9 cellular contexts compared by ENCODE assay signal in genomic region chr4:7823416-7823824, GRCh38.
DNase-seq lines count a peak whose midpoint lies in the region; ATAC-seq and TF ChIP-seq lines count a peak whose summit lies in the region.
"Had no signal": no experiment of that assay in that cellular context is flagged by ENCODE, and none has a peak within 500 bp of the region (broad histone marks: within the 10 kb centered on the region; RNA-seq: fewer than 3 reads in every experiment).

No MANE protein-coding gene starts in this region.

- no peaks in the 10 kb centered on the region for H3K9me3 ChIP-seq in left ventricle myocardium inferior (replicated peaks)

- H3K27me3 ChIP-seq in ACC112 (ENCODE audit: insufficient read depth, low read length) (no peaks in the 10 kb centered on the region), left ventricle myocardium inferior (ENCODE audit: low read depth) (no peaks in the 10 kb centered on the region)

- peaks cover 23% of the 10 kb centered on the region; the same call in 1 of the 2 replicates for H3K36me3 ChIP-seq in ACC112 (ENCODE audit: insufficient read depth, low read length)
- peaks cover 3% of the 10 kb centered on the region for H3K36me3 ChIP-seq in left ventricle myocardium inferior

- intact Hi-C loops in left ventricle myocardium inferior (cut with micrococcal nuclease): no loop called here

- peak overlapping the region; percentile 42; the same call in 1 of the 2 replicates for H3K4me3 ChIP-seq in ACC112 (ENCODE audit: low read depth, low read length)
- H3K4me3 ChIP-seq in left ventricle myocardium inferior: no peak overlapping the region

- peaks cover 5% of the 10 kb centered on the region for H3K9me3 Mint-ChIP-seq in WTC11
- H3K9me3 Mint-ChIP-seq in activated CD8-positive, alpha-beta memory T cell treated with anti-CD3 and anti-CD28 coated beads, Interleukin-2, amount 10 ng/mL, durations not matched to agents 7 days and 5 days (ENCODE audit: low read depth): no peaks in the 10 kb centered on the region
- H3K9me3 Mint-ChIP-seq: stimulated activated naive B cell treated with anti-CD40 and anti-IgM and Interleukin-4, amounts not matched to agents 10 μg/mL and 1 μg/mL and 100 μg/mL, for 72 hours had no signal

- peak overlapping the region; percentile 3 for H2AFZ ChIP-seq in ACC112 (ENCODE audit: low read length, unreplicated experiment)

- peaks cover 19% of the 10 kb centered on the region for H3K36me3 Mint-ChIP-seq in WTC11
- H3K36me3 Mint-ChIP-seq in activated CD8-positive, alpha-beta memory T cell treated with anti-CD3 and anti-CD28 coated beads, Interleukin-2, amount 10 ng/mL, durations not matched to agents 7 days and 5 days: peaks cover 5% of the 10 kb centered on the region
- H3K36me3 Mint-ChIP-seq: stimulated activated naive B cell treated with anti-CD40 and anti-IgM and Interleukin-4, amounts not matched to agents 10 μg/mL and 1 μg/mL and 100 μg/mL, for 72 hours had no signal

- H3K27me3 Mint-ChIP-seq in WTC11 (ENCODE audit: low read depth): no peaks in the 10 kb centered on the region
- no peaks in the 10 kb centered on the region for H3K27me3 Mint-ChIP-seq in activated CD8-positive, alpha-beta memory T cell treated with anti-CD3 and anti-CD28 coated beads, Interleukin-2, amount 10 ng/mL, durations not matched to agents 7 days and 5 days

- DNase-seq in WTC11 (ENCODE audit: low spot score): no peak
- DNase-seq in left ventricle myocardium inferior: peak; percentile 80
- peak; percentile 24 for DNase-seq in pons (ENCODE audit: low spot score)
- DNase-seq in stimulated activated CD4-positive, alpha-beta T cell treated with anti-CD3 and anti-CD28 coated beads, Interleukin-2, amount 100 ng/mL, for 48 hours: no peak
- no peak for DNase-seq in activated CD8-positive, alpha-beta memory T cell treated with anti-CD3 and anti-CD28 coated beads, Interleukin-2, amount 10 ng/mL, durations not matched to agents 7 days and 5 days
- no peak for DNase-seq in NCI-H2227 (lab: John Stamatoyannopoulos, UW; ENCODE audit: unreplicated experiment)
- DNase-seq: stimulated activated naive B cell treated with anti-CD40 and anti-IgM and Interleukin-4, amounts not matched to agents 10 μg/mL and 1 μg/mL and 100 μg/mL, for 72 hours had no signal

- H3K4me1 Mint-ChIP-seq in WTC11: peaks cover 57% of the 10 kb centered on the region
- peaks cover 28% of the 10 kb centered on the region for H3K4me1 Mint-ChIP-seq in activated CD8-positive, alpha-beta memory T cell treated with anti-CD3 and anti-CD28 coated beads, Interleukin-2, amount 10 ng/mL, durations not matched to agents 7 days and 5 days
- H3K4me1 Mint-ChIP-seq: stimulated activated naive B cell treated with anti-CD40 and anti-IgM and Interleukin-4, amounts not matched to agents 10 μg/mL and 1 μg/mL and 100 μg/mL, for 72 hours had no signal

- H3K4me1 ChIP-seq in ACC112 (ENCODE audit: control insufficient read depth, insufficient read depth, low read length, unreplicated experiment) (peaks cover 52% of the 10 kb centered on the region), left ventricle myocardium inferior (peaks cover 68% of the 10 kb centered on the region)

- H3K27ac Mint-ChIP-seq in WTC11: peak overlapping the region; percentile 57
- H3K27ac Mint-ChIP-seq in activated CD8-positive, alpha-beta memory T cell treated with anti-CD3 and anti-CD28 coated beads, Interleukin-2, amount 10 ng/mL, durations not matched to agents 7 days and 5 days: no peak overlapping the region
- H3K27ac Mint-ChIP-seq: stimulated activated naive B cell treated with anti-CD40 and anti-IgM and Interleukin-4, amounts not matched to agents 10 μg/mL and 1 μg/mL and 100 μg/mL, for 72 hours had no signal

- H3K79me2 ChIP-seq in ACC112 (ENCODE audit: control insufficient read depth, insufficient read depth, low read length, unreplicated experiment): peaks cover 59% of the 10 kb centered on the region

- H3K27ac ChIP-seq in ACC112 (ENCODE audit: low read depth, low read length) (peak overlapping the region; percentile 67), left ventricle myocardium inferior (replicated peaks) (peak overlapping the region; percentile 91)

- TF ChIP-seq CTCF in WTC11 (IDR thresholded peaks at IDR 0.05) (no peak), left ventricle myocardium inferior (IDR thresholded peaks at IDR 0.05; ENCODE audit: borderline replicate concordance) (no peak)

- CTCF ChIA-PET in WTC11 (lab: Charles Lee): interaction anchor here (1.0 to 1.9 kb wide), 3 partner anchors 19 to 27 kb away, joined by 4 to 9 read pairs (median 5); no protein-coding TSS in a partner anchor
- CTCF ChIA-PET in activated CD8-positive, alpha-beta memory T cell treated with anti-CD3 and anti-CD28 coated beads, Interleukin-2, amount 10 ng/mL, durations not matched to agents 7 days and 5 days (lab: Charles Lee): interaction anchor here (1.0 to 5.5 kb wide), 2 partner anchors 20 to 53 kb away, joined by 3 to 42 read pairs; no protein-coding TSS in a partner anchor

- H3K4me3 Mint-ChIP-seq in WTC11: no peak overlapping the region
- no peak overlapping the region for H3K4me3 Mint-ChIP-seq in activated CD8-positive, alpha-beta memory T cell treated with anti-CD3 and anti-CD28 coated beads, Interleukin-2, amount 10 ng/mL, durations not matched to agents 7 days and 5 days
- H3K4me3 Mint-ChIP-seq: stimulated activated naive B cell treated with anti-CD40 and anti-IgM and Interleukin-4, amounts not matched to agents 10 μg/mL and 1 μg/mL and 100 μg/mL, for 72 hours had no signal

- no peak for ATAC-seq in WTC11
- ATAC-seq in GM19328 (IDR thresholded peaks at IDR 0.05; ENCODE audit: unreplicated experiment): no peak
- no peak for ATAC-seq in activated CD8-positive, alpha-beta memory T cell treated with anti-CD3 and anti-CD28 coated beads, Interleukin-2, amount 10 ng/mL, durations not matched to agents 7 days and 5 days
- ATAC-seq: stimulated activated naive B cell treated with anti-CD40 and anti-IgM and Interleukin-4, amounts not matched to agents 10 μg/mL and 1 μg/mL and 100 μg/mL, for 72 hours had no signal

- POLR2A ChIA-PET in WTC11 (lab: Charles Lee): no interaction called here

TF ChIP-seq in WTC11, 78 proteins besides CTCF, POLR2A, EP300 and RAD21 (continues in another document):
- TF ChIP-seq TEAD4 (CRISPR knock-in tag; IDR thresholded peaks at IDR 0.05) (no peak), ZNF263 (CRISPR knock-in tag; IDR thresholded peaks at IDR 0.05; ENCODE audit: low read depth) (no peak), HMGA2 (CRISPR knock-in tag; IDR thresholded peaks at IDR 0.05) (no peak), TEAD1 (CRISPR knock-in tag; IDR thresholded peaks at IDR 0.05) (no peak), CDX4 (CRISPR knock-in tag; IDR thresholded peaks at IDR 0.05; ENCODE audit: borderline replicate concordance) (no peak), OVOL2 (CRISPR knock-in tag; IDR thresholded peaks at IDR 0.05; ENCODE audit: borderline replicate concordance) (no peak), SMAD4 (CRISPR knock-in tag; IDR thresholded peaks at IDR 0.05) (no peak), USF2 (CRISPR knock-in tag; IDR thresholded peaks at IDR 0.05) (no peak), ATF2 (CRISPR knock-in tag; IDR thresholded peaks at IDR 0.05; ENCODE audit: borderline replicate concordance, low read depth) (no peak), SOX15 (CRISPR knock-in tag; IDR thresholded peaks at IDR 0.05) (no peak)

Comparison
In these comparisons a context has a peak if more than half of its experiments do, and no peak if none do; other contexts are left out.
1. DNase-seq: peak in left ventricle myocardium inferior (single experiment) and pons (single experiment); none in WTC11 (single experiment), stimulated activated CD4-positive, alpha-beta T cell treated with anti-CD3 and anti-CD28 coated beads, Interleukin-2, amount 100 ng/mL, for 48 hours (0 of 2), activated CD8-positive, alpha-beta memory T cell treated with anti-CD3 and anti-CD28 coated beads, Interleukin-2, amount 10 ng/mL, durations not matched to agents 7 days and 5 days (single experiment) and NCI-H2227 (single experiment).